ENCODE assay signal across 1 cellular context in genomic region chr17:75077072-75077489, GRCh38.
A peak's percentile ranks its signal among the peaks of the same experiment; 100 is the strongest.
TF ChIP-seq lines count a peak whose summit lies in the region.

No MANE protein-coding gene starts in this region.

TF ChIP-seq in HepG2, 621 proteins besides CTCF, POLR2A, EP300 and RAD21 (continued from another document and continues in another):
- TF ChIP-seq IKZF5 (CRISPR knock-in tag; IDR thresholded peaks at IDR 0.05) (peak; percentile 73), PHF20 (CRISPR knock-in tag; IDR thresholded peaks at IDR 0.05) (no peak), RARA (CRISPR knock-in tag; IDR thresholded peaks at IDR 0.05) (peak; percentile 85), KLF13 (CRISPR knock-in tag; IDR thresholded peaks at IDR 0.05) (no peak), ESRRA (CRISPR knock-in tag; IDR thresholded peaks at IDR 0.05; ENCODE audit: low read depth) (peak; percentile 68; the same call in 1 of the 2 replicates), ZNF660 (CRISPR knock-in tag; IDR thresholded peaks at IDR 0.05; ENCODE audit: borderline replicate concordance, low read depth) (no peak), ZSCAN21 (CRISPR knock-in tag; IDR thresholded peaks at IDR 0.05; ENCODE audit: borderline replicate concordance) (no peak), ZNF772 (CRISPR knock-in tag; IDR thresholded peaks at IDR 0.05) (peak; percentile 75), ZNF782 (CRISPR knock-in tag; IDR thresholded peaks at IDR 0.05; ENCODE audit: borderline replicate concordance) (0 out of 2 replicates have a peak, but pooled peaks have one; percentile 39), RBM39 (IDR thresholded peaks at IDR 0.05; ENCODE audit: low read depth, low read length, poor library complexity, severe bottlenecking) (peak; percentile 79), ISX (CRISPR knock-in tag; conservative IDR thresholded peaks at IDR 0.05) (no peak), RXRA (CRISPR knock-in tag; IDR thresholded peaks at IDR 0.05) (peak; percentile 95), ZNF205 (CRISPR knock-in tag; IDR thresholded peaks at IDR 0.05) (no peak), HOXD1 (CRISPR knock-in tag; IDR thresholded peaks at IDR 0.05) (no peak; the same call in 1 of the 2 replicates), RBM22 (optimal IDR thresholded peaks at IDR 0.05; ENCODE audit: low read length) (no peak), ARNTL (CRISPR knock-in tag; IDR thresholded peaks at IDR 0.05) (0 out of 2 replicates have a peak, but pooled peaks have one; percentile 41), SNAI1 (CRISPR knock-in tag; IDR thresholded peaks at IDR 0.05; ENCODE audit: borderline replicate concordance) (no peak), ZFP37 (CRISPR knock-in tag; IDR thresholded peaks at IDR 0.05; ENCODE audit: borderline replicate concordance) (no peak), NFKB2 (CRISPR knock-in tag; IDR thresholded peaks at IDR 0.05; ENCODE audit: borderline replicate concordance) (peak; percentile 61; the same call in 1 of the 2 replicates), FOXJ3 (CRISPR knock-in tag; IDR thresholded peaks at IDR 0.05; ENCODE audit: borderline replicate concordance) (no peak), ZNF232 (CRISPR knock-in tag; IDR thresholded peaks at IDR 0.05; ENCODE audit: borderline replicate concordance) (no peak), ZNF260 (CRISPR knock-in tag; IDR thresholded peaks at IDR 0.05; ENCODE audit: borderline replicate concordance, low read depth) (no peak), PPARG (CRISPR knock-in tag; conservative IDR thresholded peaks at IDR 0.05) (0 out of 2 replicates have a peak, but pooled peaks have one; percentile 60), FOXP4 (CRISPR knock-in tag; IDR thresholded peaks at IDR 0.05) (peak; percentile 74), PHB2 (IDR thresholded peaks at IDR 0.05; ENCODE audit: partially characterized antibody) (no peak), TAF1 (CRISPR knock-in tag; IDR thresholded peaks at IDR 0.05) (peak; percentile 31; the same call in 1 of the 2 replicates), MLX (CRISPR knock-in tag; IDR thresholded peaks at IDR 0.05) (no peak), ZNF44 (CRISPR knock-in tag; IDR thresholded peaks at IDR 0.05) (no peak), MTF1 (CRISPR knock-in tag; IDR thresholded peaks at IDR 0.05) (no peak), PCBP2 (optimal IDR thresholded peaks at IDR 0.05; ENCODE audit: low read depth, low read length, poor library complexity, severe bottlenecking) (no peak), MATR3 (CRISPR knock-in tag; IDR thresholded peaks at IDR 0.05) (no peak), ZNF468 (CRISPR knock-in tag; IDR thresholded peaks at IDR 0.05) (no peak), ARNT2 (CRISPR knock-in tag; IDR thresholded peaks at IDR 0.05; ENCODE audit: low read depth) (no peak), ZNF496 (CRISPR knock-in tag; IDR thresholded peaks at IDR 0.05; ENCODE audit: insufficient replicate concordance) (no peak), ZNF282 (IDR thresholded peaks at IDR 0.05; ENCODE audit: partially characterized antibody) (no peak), KAT2B (IDR thresholded peaks at IDR 0.05; ENCODE audit: borderline replicate concordance, low read depth, low read length) (no peak), ZZZ3 (CRISPR knock-in tag; IDR thresholded peaks at IDR 0.05; ENCODE audit: borderline replicate concordance) (no peak), KDM5B (CRISPR knock-in tag; IDR thresholded peaks at IDR 0.05; ENCODE audit: borderline replicate concordance) (no peak), TMF1 (CRISPR knock-in tag; IDR thresholded peaks at IDR 0.05; ENCODE audit: low read depth) (0 out of 2 replicates have a peak, but pooled peaks have one; percentile 57), FIP1L1 (IDR thresholded peaks at IDR 0.05; ENCODE audit: borderline replicate concordance, insufficient read depth, low read depth, low read length) (no peak), ZNF296 (CRISPR knock-in tag; conservative IDR thresholded peaks at IDR 0.05) (no peak), ZNF713 (CRISPR knock-in tag; IDR thresholded peaks at IDR 0.05) (no peak), GLI4 (CRISPR knock-in tag; IDR thresholded peaks at IDR 0.05; ENCODE audit: borderline replicate concordance) (no peak; the same call in 1 of the 2 replicates), NFYC (CRISPR knock-in tag; IDR thresholded peaks at IDR 0.05) (0 out of 2 replicates have a peak, but pooled peaks have one; percentile 9), LCORL (IDR thresholded peaks at IDR 0.05) (no peak), LCORL (CRISPR knock-in tag; IDR thresholded peaks at IDR 0.05) (peak; percentile 91; the same call in 1 of the 2 replicates), DNMT1 (CRISPR knock-in tag; IDR thresholded peaks at IDR 0.05) (no peak), ZHX1 (CRISPR knock-in tag; IDR thresholded peaks at IDR 0.05; ENCODE audit: low read depth) (no peak; the same call in 1 of the 2 replicates), MED1 (CRISPR knock-in tag; IDR thresholded peaks at IDR 0.05) (peak; percentile 69; the same call in 1 of the 2 replicates), PAXIP1 (CRISPR knock-in tag; conservative IDR thresholded peaks at IDR 0.05) (peak; percentile 92), DDIT3 (CRISPR knock-in tag; IDR thresholded peaks at IDR 0.05) (no peak), CBX1 (IDR thresholded peaks at IDR 0.05; ENCODE audit: low read depth) (no peak)
- TF ChIP-seq, protein P1, sequence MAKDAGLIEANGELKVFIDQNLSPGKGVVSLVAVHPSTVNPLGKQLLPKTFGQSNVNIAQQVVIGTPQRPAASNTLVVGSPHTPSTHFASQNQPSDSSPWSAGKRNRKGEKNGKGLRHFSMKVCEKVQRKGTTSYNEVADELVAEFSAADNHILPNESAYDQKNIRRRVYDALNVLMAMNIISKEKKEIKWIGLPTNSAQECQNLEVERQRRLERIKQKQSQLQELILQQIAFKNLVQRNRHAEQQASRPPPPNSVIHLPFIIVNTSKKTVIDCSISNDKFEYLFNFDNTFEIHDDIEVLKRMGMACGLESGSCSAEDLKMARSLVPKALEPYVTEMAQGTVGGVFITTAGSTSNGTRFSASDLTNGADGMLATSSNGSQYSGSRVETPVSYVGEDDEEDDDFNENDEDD (CRISPR knock-in tag; IDR thresholded peaks at IDR 0.05; ENCODE audit: borderline replicate concordance): peak; percentile 20; the same call in 1 of the 2 replicates
- TF ChIP-seq, protein P2, sequence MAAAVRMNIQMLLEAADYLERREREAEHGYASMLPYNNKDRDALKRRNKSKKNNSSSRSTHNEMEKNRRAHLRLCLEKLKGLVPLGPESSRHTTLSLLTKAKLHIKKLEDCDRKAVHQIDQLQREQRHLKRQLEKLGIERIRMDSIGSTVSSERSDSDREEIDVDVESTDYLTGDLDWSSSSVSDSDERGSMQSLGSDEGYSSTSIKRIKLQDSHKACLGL (CRISPR knock-in tag; IDR thresholded peaks at IDR 0.05): 0 out of 2 replicates have a peak, but pooled peaks have one; percentile 35
- TF ChIP-seq, protein P3, sequence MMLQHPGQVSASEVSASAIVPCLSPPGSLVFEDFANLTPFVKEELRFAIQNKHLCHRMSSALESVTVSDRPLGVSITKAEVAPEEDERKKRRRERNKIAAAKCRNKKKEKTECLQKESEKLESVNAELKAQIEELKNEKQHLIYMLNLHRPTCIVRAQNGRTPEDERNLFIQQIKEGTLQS (CRISPR knock-in tag; IDR thresholded peaks at IDR 0.05): no peak
- TF ChIP-seq, protein P4, sequence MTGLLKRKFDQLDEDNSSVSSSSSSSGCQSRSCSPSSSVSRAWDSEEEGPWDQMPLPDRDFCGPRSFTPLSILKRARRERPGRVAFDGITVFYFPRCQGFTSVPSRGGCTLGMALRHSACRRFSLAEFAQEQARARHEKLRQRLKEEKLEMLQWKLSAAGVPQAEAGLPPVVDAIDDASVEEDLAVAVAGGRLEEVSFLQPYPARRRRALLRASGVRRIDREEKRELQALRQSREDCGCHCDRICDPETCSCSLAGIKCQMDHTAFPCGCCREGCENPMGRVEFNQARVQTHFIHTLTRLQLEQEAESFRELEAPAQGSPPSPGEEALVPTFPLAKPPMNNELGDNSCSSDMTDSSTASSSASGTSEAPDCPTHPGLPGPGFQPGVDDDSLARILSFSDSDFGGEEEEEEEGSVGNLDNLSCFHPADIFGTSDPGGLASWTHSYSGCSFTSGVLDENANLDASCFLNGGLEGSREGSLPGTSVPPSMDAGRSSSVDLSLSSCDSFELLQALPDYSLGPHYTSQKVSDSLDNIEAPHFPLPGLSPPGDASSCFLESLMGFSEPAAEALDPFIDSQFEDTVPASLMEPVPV (CRISPR knock-in tag; IDR thresholded peaks at IDR 0.05): peak; percentile 80; the same call in 1 of the 2 replicates
- TF ChIP-seq, protein P5, sequence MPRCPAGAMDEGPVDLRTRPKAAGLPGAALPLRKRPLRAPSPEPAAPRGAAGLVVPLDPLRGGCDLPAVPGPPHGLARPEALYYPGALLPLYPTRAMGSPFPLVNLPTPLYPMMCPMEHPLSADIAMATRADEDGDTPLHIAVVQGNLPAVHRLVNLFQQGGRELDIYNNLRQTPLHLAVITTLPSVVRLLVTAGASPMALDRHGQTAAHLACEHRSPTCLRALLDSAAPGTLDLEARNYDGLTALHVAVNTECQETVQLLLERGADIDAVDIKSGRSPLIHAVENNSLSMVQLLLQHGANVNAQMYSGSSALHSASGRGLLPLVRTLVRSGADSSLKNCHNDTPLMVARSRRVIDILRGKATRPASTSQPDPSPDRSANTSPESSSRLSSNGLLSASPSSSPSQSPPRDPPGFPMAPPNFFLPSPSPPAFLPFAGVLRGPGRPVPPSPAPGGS (CRISPR knock-in tag; IDR thresholded peaks at IDR 0.05): peak; percentile 16; the same call in 1 of the 2 replicates
